13 cellular contexts compared by ENCODE assay signal in genomic region chr14:84390010-84390409, GRCh38.
A peak's percentile ranks its signal among the peaks of the same experiment; 100 is the strongest.
DNase-seq lines count a peak whose midpoint lies in the region; ATAC-seq and TF ChIP-seq lines count a peak whose summit lies in the region.
"Had no signal": no experiment of that assay in that cellular context is flagged by ENCODE, and none has a peak within 500 bp of the region (broad histone marks: within the 10 kb centered on the region; RNA-seq: fewer than 3 reads in every experiment).

No MANE protein-coding gene starts in this region.

- CTCF ChIA-PET in IMR-90 (lab: Yijun Ruan, JAX), result interaction anchor here (0.6 kb wide), 2 partner anchors 136 to 817 kb away, joined by 3 read pairs; no protein-coding TSS in a partner anchor

- DNase-seq in IMR-90 (peak; percentile 8), astrocyte of the hippocampus (ENCODE audit: low read depth, low spot score) (peak; percentile 87), fibroblast of peridontal ligament (ENCODE audit: extremely low read depth) (peak; percentile 6), foreskin keratinocyte (no peak), NCI-H524 (lab: John Stamatoyannopoulos, UW) (no peak), neuronal stem cell (ENCODE audit: low spot score) (no peak), glutamatergic neuron (no peak)
- DNase-seq: AML-193; Caco-2; CD4-positive, alpha-beta T cell; GOT3; H7 had no signal

- no peaks in the 10 kb centered on the region for H3K4me1 Mint-ChIP-seq in glutamatergic neuron (ENCODE audit: low read depth, unreplicated experiment)

- dilution Hi-C loops in IMR-90 (cut with HindIII; ENCODE audit: low sequenced_read_pairs, unreplicated experiment), result no loop called here

- H2AFZ ChIP-seq in IMR-90 (replicated peaks; ENCODE audit: low read length, poor library complexity) (no peak overlapping the region), neuronal stem cell (ENCODE audit: low read length) (no peak overlapping the region)

- no peak overlapping the region for H2AK5ac ChIP-seq in IMR-90 (ENCODE audit: low read depth, low read length)
- H2AK5ac ChIP-seq in neuronal stem cell (ENCODE audit: low read depth, low read length), result no peak overlapping the region

- H3K27ac ChIP-seq in IMR-90 (ENCODE audit: insufficient read depth, low read length) (no peak overlapping the region; the same call in 1 of the 2 replicates), foreskin keratinocyte (no peak overlapping the region), neuronal stem cell (replicated peaks; ENCODE audit: low read length) (no peak overlapping the region)
- H3K27ac ChIP-seq: C4-2B had no signal

- H2BK20ac ChIP-seq in IMR-90 (ENCODE audit: low read depth, low read length), result no peak overlapping the region

- POLR2A ChIA-PET in IMR-90 (lab: Charles Lee; ENCODE audit: unreplicated experiment), result no interaction called here

- no peak overlapping the region for H3K56ac ChIP-seq in IMR-90 (ENCODE audit: extremely low read depth, insufficient read depth, low read length)

- H3K4ac ChIP-seq in IMR-90 (ENCODE audit: low read depth, low read length) (no peak overlapping the region), neuronal stem cell (ENCODE audit: low read length) (no peak overlapping the region)

- no peak overlapping the region for H2BK5ac ChIP-seq in IMR-90 (ENCODE audit: low read depth, low read length, poor library complexity, severe bottlenecking)
- H2BK5ac ChIP-seq in neuronal stem cell (ENCODE audit: low read length), result no peak overlapping the region

- no peak overlapping the region for H3K18ac ChIP-seq in IMR-90 (ENCODE audit: low read depth, low read length)
- no peak overlapping the region for H3K18ac ChIP-seq in neuronal stem cell (ENCODE audit: low read length)

- H3K23ac ChIP-seq in IMR-90 (ENCODE audit: low read depth, low read length), result no peak overlapping the region
- H3K23ac ChIP-seq in neuronal stem cell (ENCODE audit: low read depth, low read length, poor library complexity), result no peak overlapping the region

- H4K20me1 ChIP-seq in IMR-90 (ENCODE audit: insufficient read depth, low read length), result no peaks in the 10 kb centered on the region

- H2BK15ac ChIP-seq in IMR-90 (ENCODE audit: low read depth, low read length), result no peak overlapping the region
- no peak overlapping the region for H2BK15ac ChIP-seq in neuronal stem cell (ENCODE audit: low read length)

- TF ChIP-seq CTCF in IMR-90 (conservative IDR thresholded peaks at IDR 0.05; ENCODE audit: low read depth, low read length) (no peak), foreskin keratinocyte (conservative IDR thresholded peaks at IDR 0.05) (no peak), glutamatergic neuron (IDR thresholded peaks at IDR 0.05; ENCODE audit: partially characterized antibody, unreplicated experiment) (no peak)

- H2AK9ac ChIP-seq in IMR-90 (replicated peaks; ENCODE audit: low read depth, low read length, poor library complexity), result no peak overlapping the region

- in situ Hi-C loops in IMR-90 (cut with MboI; ENCODE audit: low sequenced_read_pairs), result no loop called here

- H3K36me3 Mint-ChIP-seq in glutamatergic neuron (ENCODE audit: unreplicated experiment), result no peaks in the 10 kb centered on the region

- H3K27me3 Mint-ChIP-seq in glutamatergic neuron (ENCODE audit: unreplicated experiment), result peaks cover 2% of the 10 kb centered on the region
- H3K27me3 Mint-ChIP-seq: CD4-positive, alpha-beta T cell had no signal

- no peak overlapping the region for H4K5ac ChIP-seq in IMR-90 (ENCODE audit: low read depth, low read length)

- H3K27ac Mint-ChIP-seq in glutamatergic neuron (ENCODE audit: unreplicated experiment), result no peak overlapping the region
- H3K27ac Mint-ChIP-seq: CD4-positive, alpha-beta T cell had no signal

- no peak overlapping the region for H3K4me3 Mint-ChIP-seq in glutamatergic neuron (ENCODE audit: unreplicated experiment)
- H3K4me3 Mint-ChIP-seq: CD4-positive, alpha-beta T cell had no signal

- no peak for TF ChIP-seq POLR2A in IMR-90 (IDR thresholded peaks at IDR 0.05; ENCODE audit: low read depth, low read length)

- ATAC-seq in IMR-90 (ENCODE audit: low read depth) (peak; percentile 86), foreskin keratinocyte (no peak)

- no peak for TF ChIP-seq RAD21 in IMR-90 (IDR thresholded peaks at IDR 0.05; ENCODE audit: low read length)

- H3K4me1 ChIP-seq in IMR-90 (ENCODE audit: control insufficient read depth, insufficient read depth, low read length), result peaks cover 5% of the 10 kb centered on the region; the same call in 1 of the 2 replicates
- H3K4me1 ChIP-seq in foreskin keratinocyte, result no peaks in the 10 kb centered on the region
- H3K4me1 ChIP-seq in neuronal stem cell (ENCODE audit: control insufficient read depth in 2 of 2, insufficient read depth in 1 of 2, low read depth in 1 of 2, low read length in 2 of 2), result no peaks in the 10 kb centered on the region
- H3K4me1 ChIP-seq: Caco-2 had no signal

- intact Hi-C loops in IMR-90 (cut with micrococcal nuclease), result no loop called here

- H2BK120ac ChIP-seq in IMR-90 (ENCODE audit: low read depth, low read length) (no peak overlapping the region), neuronal stem cell (ENCODE audit: low read depth, low read length) (no peak overlapping the region)

- H3K27me3 ChIP-seq in IMR-90 (ENCODE audit: control insufficient read depth, insufficient read depth, low read length) (no peaks in the 10 kb centered on the region), foreskin keratinocyte (no peaks in the 10 kb centered on the region), neuronal stem cell (ENCODE audit: control insufficient read depth in 3 of 3, insufficient read depth in 3 of 3, low read depth in 1 of 3, low read length in 3 of 3) (no peaks in the 10 kb centered on the region)

- H3K4me2 ChIP-seq in IMR-90 (ENCODE audit: low read depth, low read length), result no peak overlapping the region
- H3K4me2 ChIP-seq in neuronal stem cell (ENCODE audit: insufficient read depth, low read length, poor library complexity, severe bottlenecking), result no peak overlapping the region

- H3K9me3 ChIP-seq in IMR-90 (ENCODE audit: control insufficient read depth, insufficient read depth, low read length), result no peaks in the 10 kb centered on the region
- no peaks in the 10 kb centered on the region for H3K9me3 ChIP-seq in neuronal stem cell (replicated peaks in 1 of 2; ENCODE audit: control insufficient read depth in 2 of 2, insufficient read depth in 1 of 2, low read depth in 1 of 2, low read length in 2 of 2)
- H3K9me3 ChIP-seq: Caco-2 had no signal

- no peaks in the 10 kb centered on the region for H3K9me3 Mint-ChIP-seq in glutamatergic neuron (ENCODE audit: unreplicated experiment)

- H3K9me1 ChIP-seq in IMR-90 (ENCODE audit: insufficient read depth, low read length), result no peaks in the 10 kb centered on the region

- no CpG with 5 or more reads among the region's 3 CpGs for WGBS in IMR-90 (ENCODE audit: extremely low coverage in 2 of 2, insufficient read length in 1 of 2), 2 experiments
- no CpG with 5 or more reads among the region's 3 CpGs for WGBS in neuronal stem cell (ENCODE audit: extremely low coverage in 2 of 2, insufficient read length in 2 of 2, insufficient replicate concordance in 1 of 2), 2 donors

- H3K79me1 ChIP-seq in IMR-90 (ENCODE audit: low read depth in 1 of 2, low read length in 2 of 2) (no peaks in the 10 kb centered on the region), neuronal stem cell (ENCODE audit: low read depth, low read length) (no peaks in the 10 kb centered on the region)

- H3K4me3 ChIP-seq in IMR-90 (ENCODE audit: insufficient read depth, low read depth, low read length) (no peak overlapping the region), neuronal stem cell (ENCODE audit: low read length in 2 of 2) (no peak overlapping the region)

- no TSS peak for BruUV-seq in IMR-90 (replicated peaks; lab: Mats Ljungman, UMichigan)

- no peak overlapping the region for H3K14ac ChIP-seq in IMR-90 (replicated peaks; ENCODE audit: low read depth, low read length)
- H3K14ac ChIP-seq in neuronal stem cell (ENCODE audit: low read length), result no peak overlapping the region

- no peak overlapping the region for H2BK12ac ChIP-seq in neuronal stem cell (ENCODE audit: low read length)

- H4K91ac ChIP-seq in IMR-90 (ENCODE audit: insufficient read depth, low read depth, low read length) (no peak overlapping the region), neuronal stem cell (ENCODE audit: low read depth, low read length, poor library complexity) (no peak overlapping the region)

- no peaks in the 10 kb centered on the region for H3K36me3 ChIP-seq in IMR-90 (ENCODE audit: control insufficient read depth, insufficient read depth, low read length)
- H3K36me3 ChIP-seq in neuronal stem cell (replicated peaks in 1 of 2; ENCODE audit: control insufficient read depth in 2 of 2, insufficient read depth in 2 of 2, low read length in 2 of 2), result no peaks in the 10 kb centered on the region

- H3K9ac ChIP-seq in IMR-90 (ENCODE audit: low read depth, low read length) (no peak overlapping the region), neuronal stem cell (ENCODE audit: low read depth, low read length, poor library complexity) (no peak overlapping the region)

- H4K8ac ChIP-seq in IMR-90 (ENCODE audit: low read depth in 2 of 2, low read length in 2 of 2) (no peak overlapping the region), neuronal stem cell (ENCODE audit: low read depth, low read length) (no peak overlapping the region)

TF ChIP-seq in IMR-90, 13 proteins besides CTCF, POLR2A, EP300 and RAD21:
- no peak for TF ChIP-seq RCOR1 (IDR thresholded peaks at IDR 0.05; ENCODE audit: insufficient replicate concordance, low read length)

Comparison
In these comparisons a context has a peak if more than half of its experiments do, and no peak if none do; other contexts are left out.
1. DNase-seq: peak in IMR-90 (single experiment), astrocyte of the hippocampus (single experiment) and fibroblast of peridontal ligament (single experiment); none in foreskin keratinocyte (0 of 2), NCI-H524 (0 of 2), neuronal stem cell (single experiment) and glutamatergic neuron (single experiment).